In genomic region chr2:235191486-235191885, GRCh38 we compare ENCODE assay signal across 19 cellular contexts.
DNase-seq lines count a peak whose midpoint lies in the region; ATAC-seq and TF ChIP-seq lines count a peak whose summit lies in the region.
"Had no signal": no experiment of that assay in that cellular context is flagged by ENCODE, and none has a peak within 500 bp of the region (broad histone marks: within the 10 kb centered on the region; RNA-seq: fewer than 3 reads in every experiment).

No MANE protein-coding gene starts in this region.

- no TSS peak for BruUV-seq in A673 (replicated peaks; lab: Mats Ljungman, UMichigan)

- H4K20me1 ChIP-seq in GM23248 (ENCODE audit: insufficient read depth) (no peaks in the 10 kb centered on the region), neural progenitor cell (ENCODE audit: low read depth) (no peaks in the 10 kb centered on the region)

- H3K4me1 ChIP-seq in A673 (ENCODE audit: insufficient read depth, low read length, poor library complexity, severe bottlenecking) = peaks cover 13% of the 10 kb centered on the region
- H3K4me1 ChIP-seq in GM23248 (ENCODE audit: insufficient read depth) = no peaks in the 10 kb centered on the region
- H3K4me1 ChIP-seq in endodermal cell (ENCODE audit: control insufficient read depth, insufficient read depth, low read length) = no peaks in the 10 kb centered on the region
- H3K4me1 ChIP-seq in neural progenitor cell = no peaks in the 10 kb centered on the region
- H3K4me1 ChIP-seq in foreskin keratinocyte = no peaks in the 10 kb centered on the region

- H3K4me3 Mint-ChIP-seq in endodermal cell (no peak overlapping the region), neural progenitor cell (peak overlapping the region; percentile 8)
- H3K4me3 Mint-ChIP-seq: CD8-positive, alpha-beta memory T cell had no signal

- ATAC-seq in foreskin keratinocyte = no peak
- ATAC-seq: A549, HCT116 had no signal

- DNase-seq in A673 (ENCODE audit: low spot score) (peak; percentile 53), GM23248 (no peak), endodermal cell (peak; percentile 16), neural progenitor cell (ENCODE audit: low spot score) (no peak), germinal center (ENCODE audit: low spot score) (no peak), 8988T (no peak), foreskin keratinocyte (no peak)
- DNase-seq in activated CD4-positive, alpha-beta T cell treated with anti-CD3 and anti-CD28 coated beads for 48 hours = no peak
- DNase-seq: C1 segment of cervical spinal cord; CD8-positive, alpha-beta memory T cell; GOT3; KG1; NCI-H1105 treated with DMSO at 0.1 percent for 48 hours; NCI-H1694; NCI-H2081; NCI-H446; NCI-H526 had no signal

- H3K27ac ChIP-seq in A673 (ENCODE audit: low read depth, low read length, poor library complexity, severe bottlenecking) = no peak overlapping the region
- H3K27ac ChIP-seq in GM23248 = no peak overlapping the region
- no peak overlapping the region for H3K27ac ChIP-seq in endodermal cell (ENCODE audit: low read depth, low read length)
- no peak overlapping the region for H3K27ac ChIP-seq in neural progenitor cell
- no peak overlapping the region for H3K27ac ChIP-seq in foreskin keratinocyte

- H3K9ac ChIP-seq in GM23248 (peak overlapping the region; percentile 20), endodermal cell (ENCODE audit: extremely low read depth, low read length, poor library complexity, severe bottlenecking) (no peak overlapping the region), neural progenitor cell (no peak overlapping the region)

- H3K36me3 Mint-ChIP-seq in endodermal cell (ENCODE audit: low read depth) (no peaks in the 10 kb centered on the region), neural progenitor cell (peaks cover 2% of the 10 kb centered on the region)
- H3K36me3 Mint-ChIP-seq: CD8-positive, alpha-beta memory T cell had no signal

- intact Hi-C loops in A673 (cut with micrococcal nuclease; ENCODE audit: unreplicated experiment) = no loop called here

- H3K36me3 ChIP-seq in A673 (ENCODE audit: insufficient read depth, low read length, poor library complexity, severe bottlenecking) = no peaks in the 10 kb centered on the region
- no peaks in the 10 kb centered on the region for H3K36me3 ChIP-seq in GM23248 (ENCODE audit: low read depth)
- no peaks in the 10 kb centered on the region for H3K36me3 ChIP-seq in endodermal cell (ENCODE audit: control insufficient read depth, insufficient read depth, low read length)
- H3K36me3 ChIP-seq in neural progenitor cell = no peaks in the 10 kb centered on the region

- WGBS in GM23248 (ENCODE audit: low coverage in 1 of 2, low lambda C conversion rate in 2 of 2, missing lambda C conversion rate in 2 of 2), 2 experiments = 48 to 67% methylated on average over 7 to 15 of the region's 15 CpGs
- 87 to 89% methylated on average over 8 to 14 of the region's 15 CpGs for WGBS in endodermal cell (ENCODE audit: insufficient coverage in 1 of 2, insufficient read length in 1 of 2), 2 experiments

- no peaks in the 10 kb centered on the region for H3K9me2 ChIP-seq in GM23248 (ENCODE audit: insufficient read depth)

- H3K27me3 ChIP-seq in A673 (replicated peaks; ENCODE audit: insufficient read depth, low read depth, low read length, poor library complexity) = no peaks in the 10 kb centered on the region
- H3K27me3 ChIP-seq in GM23248 (replicated peaks; ENCODE audit: insufficient read depth) = no peaks in the 10 kb centered on the region
- no peaks in the 10 kb centered on the region for H3K27me3 ChIP-seq in endodermal cell (ENCODE audit: control insufficient read depth, insufficient read depth, low read length, poor library complexity, severe bottlenecking)
- H3K27me3 ChIP-seq in neural progenitor cell = no peaks in the 10 kb centered on the region
- peaks cover 32% of the 10 kb centered on the region for H3K27me3 ChIP-seq in foreskin keratinocyte

- no peaks in the 10 kb centered on the region for H3F3A ChIP-seq in GM23248 (ENCODE audit: insufficient read depth)
- no peaks in the 10 kb centered on the region for H3F3A ChIP-seq in neural progenitor cell (ENCODE audit: low read depth)

- in situ Hi-C loops in GM23248 (cut with MboI) = no loop called here

- H3K9me3 Mint-ChIP-seq in endodermal cell (no peaks in the 10 kb centered on the region), neural progenitor cell (peaks cover 15% of the 10 kb centered on the region)

- no peaks in the 10 kb centered on the region for H3K4me1 Mint-ChIP-seq in endodermal cell
- peaks cover 26% of the 10 kb centered on the region for H3K4me1 Mint-ChIP-seq in neural progenitor cell
- H3K4me1 Mint-ChIP-seq: CD8-positive, alpha-beta memory T cell had no signal

- POLR2A ChIA-PET in A673 (lab: Charles Lee; ENCODE audit: low non-redundant PET) = no interaction called here

- H3K27me3 Mint-ChIP-seq in endodermal cell (ENCODE audit: insufficient read depth) = peaks cover 13% of the 10 kb centered on the region
- H3K27me3 Mint-ChIP-seq in neural progenitor cell (ENCODE audit: insufficient read depth, low read depth) = peaks cover 20% of the 10 kb centered on the region

- peak overlapping the region; percentile 85 for H3K4me2 ChIP-seq in GM23248 (ENCODE audit: unreplicated experiment)
- H3K4me2 ChIP-seq in neural progenitor cell = no peak overlapping the region
- H3K4me2 ChIP-seq: A549 had no signal

- H3K27ac Mint-ChIP-seq in endodermal cell (no peak overlapping the region), neural progenitor cell (peak overlapping the region; percentile 50)

- peak overlapping the region; percentile 31 for H3K4me3 ChIP-seq in A673 (ENCODE audit: low read depth, low read length, poor library complexity, severe bottlenecking)
- H3K4me3 ChIP-seq in GM23248 = peak overlapping the region; percentile 70
- no peak overlapping the region for H3K4me3 ChIP-seq in endodermal cell (ENCODE audit: low read length)
- no peak overlapping the region for H3K4me3 ChIP-seq in neural progenitor cell
- H3K4me3 ChIP-seq: A549 had no signal

- no peak for TF ChIP-seq CTCF in A673 (conservative IDR thresholded peaks at IDR 0.05; ENCODE audit: low read depth, low read length)
- no peak for TF ChIP-seq CTCF in endodermal cell (conservative IDR thresholded peaks at IDR 0.05)
- TF ChIP-seq CTCF in neural progenitor cell (IDR thresholded peaks at IDR 0.05) = no peak
- no peak for TF ChIP-seq CTCF in foreskin keratinocyte (conservative IDR thresholded peaks at IDR 0.05)

- H3K9me3 ChIP-seq in A673 (ENCODE audit: low read depth, low read length, poor library complexity, severe bottlenecking) (no peaks in the 10 kb centered on the region), GM23248 (ENCODE audit: low read depth) (no peaks in the 10 kb centered on the region), endodermal cell (ENCODE audit: control insufficient read depth, low read length) (no peaks in the 10 kb centered on the region), neural progenitor cell (ENCODE audit: low read depth) (no peaks in the 10 kb centered on the region)

- CTCF ChIA-PET in A673 (lab: Charles Lee) = no interaction called here

- no peaks in the 10 kb centered on the region for H3K79me2 ChIP-seq in GM23248 (ENCODE audit: insufficient read depth)
- H3K79me2 ChIP-seq in neural progenitor cell (ENCODE audit: low read depth) = no peaks in the 10 kb centered on the region

- peak overlapping the region; percentile 81 for H2AFZ ChIP-seq in GM23248
- H2AFZ ChIP-seq in neural progenitor cell (replicated peaks) = no peak overlapping the region

Comparison
In these comparisons a context has a peak if more than half of its experiments do, and no peak if none do; other contexts are left out.
1. DNase-seq: peak in A673 (single experiment) and endodermal cell (single experiment); none in GM23248 (single experiment), neural progenitor cell (single experiment), germinal center (single experiment), 8988T (single experiment), foreskin keratinocyte (0 of 2) and activated CD4-positive, alpha-beta T cell treated with anti-CD3 and anti-CD28 coated beads for 48 hours (single experiment).
2. H3K4me3 ChIP-seq: peak in A673 (single experiment) and GM23248 (single experiment); none in endodermal cell (single experiment) and neural progenitor cell (single experiment).